ENCODE assay signal across 1 cellular context in the genomic region with DNA sequence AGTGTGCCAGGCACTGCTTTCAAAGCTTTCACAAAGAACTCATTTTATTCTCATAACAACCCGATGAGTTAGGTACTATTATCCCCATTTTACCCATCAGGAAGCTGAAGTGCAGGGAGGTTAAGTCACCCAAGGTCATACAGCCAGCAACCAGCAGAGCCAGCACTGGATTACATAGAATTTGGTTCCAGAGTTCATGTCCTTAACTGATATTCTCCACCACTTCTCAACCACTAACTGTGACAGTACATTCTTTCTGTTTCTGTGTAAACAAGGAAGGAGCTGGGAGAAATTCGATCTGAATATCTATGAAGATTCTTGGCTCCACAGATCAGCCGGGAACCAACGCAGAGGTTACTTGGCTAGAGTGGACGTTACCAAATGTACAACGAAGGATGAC.
TF ChIP-seq lines count a peak whose summit lies in the region.

No MANE protein-coding gene starts in this region.

TF ChIP-seq in HepG2, 621 proteins besides CTCF, POLR2A, EP300 and RAD21 (continued from another document and continues in another):
- TF ChIP-seq, protein P1, sequence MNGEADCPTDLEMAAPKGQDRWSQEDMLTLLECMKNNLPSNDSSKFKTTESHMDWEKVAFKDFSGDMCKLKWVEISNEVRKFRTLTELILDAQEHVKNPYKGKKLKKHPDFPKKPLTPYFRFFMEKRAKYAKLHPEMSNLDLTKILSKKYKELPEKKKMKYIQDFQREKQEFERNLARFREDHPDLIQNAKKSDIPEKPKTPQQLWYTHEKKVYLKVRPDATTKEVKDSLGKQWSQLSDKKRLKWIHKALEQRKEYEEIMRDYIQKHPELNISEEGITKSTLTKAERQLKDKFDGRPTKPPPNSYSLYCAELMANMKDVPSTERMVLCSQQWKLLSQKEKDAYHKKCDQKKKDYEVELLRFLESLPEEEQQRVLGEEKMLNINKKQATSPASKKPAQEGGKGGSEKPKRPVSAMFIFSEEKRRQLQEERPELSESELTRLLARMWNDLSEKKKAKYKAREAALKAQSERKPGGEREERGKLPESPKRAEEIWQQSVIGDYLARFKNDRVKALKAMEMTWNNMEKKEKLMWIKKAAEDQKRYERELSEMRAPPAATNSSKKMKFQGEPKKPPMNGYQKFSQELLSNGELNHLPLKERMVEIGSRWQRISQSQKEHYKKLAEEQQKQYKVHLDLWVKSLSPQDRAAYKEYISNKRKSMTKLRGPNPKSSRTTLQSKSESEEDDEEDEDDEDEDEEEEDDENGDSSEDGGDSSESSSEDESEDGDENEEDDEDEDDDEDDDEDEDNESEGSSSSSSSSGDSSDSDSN (CRISPR knock-in tag; IDR thresholded peaks at IDR 0.05), result no peak
- no peak for TF ChIP-seq ZSCAN12 (CRISPR knock-in tag; IDR thresholded peaks at IDR 0.05)
- TF ChIP-seq POGZ (CRISPR knock-in tag; IDR thresholded peaks at IDR 0.05), result peak; percentile 90
- TF ChIP-seq HNF4A (CRISPR knock-in tag; IDR thresholded peaks at IDR 0.05), result peak; percentile 97
- TF ChIP-seq LRRFIP1 (CRISPR knock-in tag; conservative IDR thresholded peaks at IDR 0.05), result no peak
- TF ChIP-seq ZNF10 (CRISPR knock-in tag; IDR thresholded peaks at IDR 0.05; ENCODE audit: borderline replicate concordance, low read depth), result no peak
- TF ChIP-seq TEAD2 (CRISPR knock-in tag; IDR thresholded peaks at IDR 0.05), result no peak
- TF ChIP-seq, protein P2, sequence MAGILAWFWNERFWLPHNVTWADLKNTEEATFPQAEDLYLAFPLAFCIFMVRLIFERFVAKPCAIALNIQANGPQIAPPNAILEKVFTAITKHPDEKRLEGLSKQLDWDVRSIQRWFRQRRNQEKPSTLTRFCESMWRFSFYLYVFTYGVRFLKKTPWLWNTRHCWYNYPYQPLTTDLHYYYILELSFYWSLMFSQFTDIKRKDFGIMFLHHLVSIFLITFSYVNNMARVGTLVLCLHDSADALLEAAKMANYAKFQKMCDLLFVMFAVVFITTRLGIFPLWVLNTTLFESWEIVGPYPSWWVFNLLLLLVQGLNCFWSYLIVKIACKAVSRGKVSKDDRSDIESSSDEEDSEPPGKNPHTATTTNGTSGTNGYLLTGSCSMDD (CRISPR knock-in tag; IDR thresholded peaks at IDR 0.05), result no peak
- TF ChIP-seq ASH2L (IDR thresholded peaks at IDR 0.05; ENCODE audit: insufficient read length, low read depth, low read length), result peak; percentile 85
- TF ChIP-seq KDM5B (CRISPR knock-in tag; IDR thresholded peaks at IDR 0.05; ENCODE audit: borderline replicate concordance), result no peak
- TF ChIP-seq ZNF747 (CRISPR knock-in tag; IDR thresholded peaks at IDR 0.05; ENCODE audit: borderline replicate concordance), result peak; percentile 64; the same call in 1 of the 2 replicates
- TF ChIP-seq, protein P3, sequence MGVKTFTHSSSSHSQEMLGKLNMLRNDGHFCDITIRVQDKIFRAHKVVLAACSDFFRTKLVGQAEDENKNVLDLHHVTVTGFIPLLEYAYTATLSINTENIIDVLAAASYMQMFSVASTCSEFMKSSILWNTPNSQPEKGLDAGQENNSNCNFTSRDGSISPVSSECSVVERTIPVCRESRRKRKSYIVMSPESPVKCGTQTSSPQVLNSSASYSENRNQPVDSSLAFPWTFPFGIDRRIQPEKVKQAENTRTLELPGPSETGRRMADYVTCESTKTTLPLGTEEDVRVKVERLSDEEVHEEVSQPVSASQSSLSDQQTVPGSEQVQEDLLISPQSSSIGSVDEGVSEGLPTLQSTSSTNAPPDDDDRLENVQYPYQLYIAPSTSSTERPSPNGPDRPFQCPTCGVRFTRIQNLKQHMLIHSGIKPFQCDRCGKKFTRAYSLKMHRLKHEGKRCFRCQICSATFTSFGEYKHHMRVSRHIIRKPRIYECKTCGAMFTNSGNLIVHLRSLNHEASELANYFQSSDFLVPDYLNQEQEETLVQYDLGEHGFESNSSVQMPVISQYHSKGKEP (CRISPR knock-in tag; IDR thresholded peaks at IDR 0.05), result no peak
- TF ChIP-seq, protein P4, sequence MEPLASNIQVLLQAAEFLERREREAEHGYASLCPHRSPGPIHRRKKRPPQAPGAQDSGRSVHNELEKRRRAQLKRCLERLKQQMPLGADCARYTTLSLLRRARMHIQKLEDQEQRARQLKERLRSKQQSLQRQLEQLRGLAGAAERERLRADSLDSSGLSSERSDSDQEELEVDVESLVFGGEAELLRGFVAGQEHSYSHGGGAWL (CRISPR knock-in tag; IDR thresholded peaks at IDR 0.05), result no peak
- no peak for TF ChIP-seq ZNF672 (CRISPR knock-in tag; IDR thresholded peaks at IDR 0.05)
- no peak for TF ChIP-seq NFE2 (CRISPR knock-in tag; IDR thresholded peaks at IDR 0.05)
- peak; percentile 93; the same call in 1 of the 2 replicates for TF ChIP-seq RXRA (CRISPR knock-in tag; IDR thresholded peaks at IDR 0.05)
- TF ChIP-seq ZNF737 (CRISPR knock-in tag; IDR thresholded peaks at IDR 0.05; ENCODE audit: borderline replicate concordance), result no peak
- TF ChIP-seq, protein P5, sequence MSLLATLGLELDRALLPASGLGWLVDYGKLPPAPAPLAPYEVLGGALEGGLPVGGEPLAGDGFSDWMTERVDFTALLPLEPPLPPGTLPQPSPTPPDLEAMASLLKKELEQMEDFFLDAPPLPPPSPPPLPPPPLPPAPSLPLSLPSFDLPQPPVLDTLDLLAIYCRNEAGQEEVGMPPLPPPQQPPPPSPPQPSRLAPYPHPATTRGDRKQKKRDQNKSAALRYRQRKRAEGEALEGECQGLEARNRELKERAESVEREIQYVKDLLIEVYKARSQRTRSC (CRISPR knock-in tag; IDR thresholded peaks at IDR 0.05; ENCODE audit: low read depth), result no peak
- peak; percentile 83 for TF ChIP-seq NFIC (IDR thresholded peaks at IDR 0.05; ENCODE audit: low read length)
- TF ChIP-seq, protein P6, sequence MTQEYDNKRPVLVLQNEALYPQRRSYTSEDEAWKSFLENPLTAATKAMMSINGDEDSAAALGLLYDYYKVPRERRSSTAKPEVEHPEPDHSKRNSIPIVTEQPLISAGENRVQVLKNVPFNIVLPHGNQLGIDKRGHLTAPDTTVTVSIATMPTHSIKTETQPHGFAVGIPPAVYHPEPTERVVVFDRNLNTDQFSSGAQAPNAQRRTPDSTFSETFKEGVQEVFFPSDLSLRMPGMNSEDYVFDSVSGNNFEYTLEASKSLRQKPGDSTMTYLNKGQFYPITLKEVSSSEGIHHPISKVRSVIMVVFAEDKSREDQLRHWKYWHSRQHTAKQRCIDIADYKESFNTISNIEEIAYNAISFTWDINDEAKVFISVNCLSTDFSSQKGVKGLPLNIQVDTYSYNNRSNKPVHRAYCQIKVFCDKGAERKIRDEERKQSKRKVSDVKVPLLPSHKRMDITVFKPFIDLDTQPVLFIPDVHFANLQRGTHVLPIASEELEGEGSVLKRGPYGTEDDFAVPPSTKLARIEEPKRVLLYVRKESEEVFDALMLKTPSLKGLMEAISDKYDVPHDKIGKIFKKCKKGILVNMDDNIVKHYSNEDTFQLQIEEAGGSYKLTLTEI (CRISPR knock-in tag; conservative IDR thresholded peaks at IDR 0.05), result no peak
- no peak for TF ChIP-seq ZMAT3 (CRISPR knock-in tag; conservative IDR thresholded peaks at IDR 0.05)
- no peak for TF ChIP-seq GABPA (IDR thresholded peaks at IDR 0.05; ENCODE audit: low read depth, low read length)
- peak; percentile 46 for TF ChIP-seq GABPA (CRISPR knock-in tag; IDR thresholded peaks at IDR 0.05; ENCODE audit: low read depth)
- TF ChIP-seq HNRNPLL (IDR thresholded peaks at IDR 0.05; ENCODE audit: low read depth, low read length, poor library complexity, severe bottlenecking), result no peak
- TF ChIP-seq NFYC (CRISPR knock-in tag; IDR thresholded peaks at IDR 0.05), result 0 out of 2 replicates have a peak, but pooled peaks have one; percentile 10
- no peak for TF ChIP-seq ZNF235 (CRISPR knock-in tag; IDR thresholded peaks at IDR 0.05; ENCODE audit: borderline replicate concordance)
- no peak for TF ChIP-seq E2F2 (CRISPR knock-in tag; IDR thresholded peaks at IDR 0.05; ENCODE audit: borderline replicate concordance)
- 0 out of 2 replicates have a peak, but pooled peaks have one; percentile 18 for TF ChIP-seq PRDM15 (CRISPR knock-in tag; IDR thresholded peaks at IDR 0.05)
- TF ChIP-seq RARA (CRISPR knock-in tag; IDR thresholded peaks at IDR 0.05), result peak; percentile 95
- TF ChIP-seq SAP130 (CRISPR knock-in tag; IDR thresholded peaks at IDR 0.05; ENCODE audit: low read depth), result peak; percentile 71
- no peak for TF ChIP-seq ZFP90 (CRISPR knock-in tag; IDR thresholded peaks at IDR 0.05; ENCODE audit: borderline replicate concordance)
- TF ChIP-seq, protein P7, sequence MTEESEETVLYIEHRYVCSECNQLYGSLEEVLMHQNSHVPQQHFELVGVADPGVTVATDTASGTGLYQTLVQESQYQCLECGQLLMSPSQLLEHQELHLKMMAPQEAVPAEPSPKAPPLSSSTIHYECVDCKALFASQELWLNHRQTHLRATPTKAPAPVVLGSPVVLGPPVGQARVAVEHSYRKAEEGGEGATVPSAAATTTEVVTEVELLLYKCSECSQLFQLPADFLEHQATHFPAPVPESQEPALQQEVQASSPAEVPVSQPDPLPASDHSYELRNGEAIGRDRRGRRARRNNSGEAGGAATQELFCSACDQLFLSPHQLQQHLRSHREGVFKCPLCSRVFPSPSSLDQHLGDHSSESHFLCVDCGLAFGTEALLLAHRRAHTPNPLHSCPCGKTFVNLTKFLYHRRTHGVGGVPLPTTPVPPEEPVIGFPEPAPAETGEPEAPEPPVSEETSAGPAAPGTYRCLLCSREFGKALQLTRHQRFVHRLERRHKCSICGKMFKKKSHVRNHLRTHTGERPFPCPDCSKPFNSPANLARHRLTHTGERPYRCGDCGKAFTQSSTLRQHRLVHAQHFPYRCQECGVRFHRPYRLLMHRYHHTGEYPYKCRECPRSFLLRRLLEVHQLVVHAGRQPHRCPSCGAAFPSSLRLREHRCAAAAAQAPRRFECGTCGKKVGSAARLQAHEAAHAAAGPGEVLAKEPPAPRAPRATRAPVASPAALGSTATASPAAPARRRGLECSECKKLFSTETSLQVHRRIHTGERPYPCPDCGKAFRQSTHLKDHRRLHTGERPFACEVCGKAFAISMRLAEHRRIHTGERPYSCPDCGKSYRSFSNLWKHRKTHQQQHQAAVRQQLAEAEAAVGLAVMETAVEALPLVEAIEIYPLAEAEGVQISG (CRISPR knock-in tag; IDR thresholded peaks at IDR 0.05), result 0 out of 2 replicates have a peak, but pooled peaks have one; percentile 41
- TF ChIP-seq, protein P8, sequence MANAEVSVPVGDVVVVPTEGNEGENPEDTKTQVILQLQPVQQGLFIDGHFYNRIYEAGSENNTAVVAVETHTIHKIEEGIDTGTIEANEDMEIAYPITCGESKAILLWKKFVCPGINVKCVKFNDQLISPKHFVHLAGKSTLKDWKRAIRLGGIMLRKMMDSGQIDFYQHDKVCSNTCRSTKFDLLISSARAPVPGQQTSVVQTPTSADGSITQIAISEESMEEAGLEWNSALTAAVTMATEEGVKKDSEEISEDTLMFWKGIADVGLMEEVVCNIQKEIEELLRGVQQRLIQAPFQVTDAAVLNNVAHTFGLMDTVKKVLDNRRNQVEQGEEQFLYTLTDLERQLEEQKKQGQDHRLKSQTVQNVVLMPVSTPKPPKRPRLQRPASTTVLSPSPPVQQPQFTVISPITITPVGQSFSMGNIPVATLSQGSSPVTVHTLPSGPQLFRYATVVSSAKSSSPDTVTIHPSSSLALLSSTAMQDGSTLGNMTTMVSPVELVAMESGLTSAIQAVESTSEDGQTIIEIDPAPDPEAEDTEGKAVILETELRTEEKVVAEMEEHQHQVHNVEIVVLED (CRISPR knock-in tag; IDR thresholded peaks at IDR 0.05; ENCODE audit: borderline replicate concordance), result 0 out of 2 replicates have a peak, but pooled peaks have one; percentile 11
- no peak for TF ChIP-seq SP4 (CRISPR knock-in tag; IDR thresholded peaks at IDR 0.05)
- peak; percentile 98 for TF ChIP-seq TEAD3 (CRISPR knock-in tag; optimal IDR thresholded peaks at IDR 0.05; ENCODE audit: borderline replicate concordance)
